ENCODE assay signal across 35 cellular contexts in the genomic region with DNA sequence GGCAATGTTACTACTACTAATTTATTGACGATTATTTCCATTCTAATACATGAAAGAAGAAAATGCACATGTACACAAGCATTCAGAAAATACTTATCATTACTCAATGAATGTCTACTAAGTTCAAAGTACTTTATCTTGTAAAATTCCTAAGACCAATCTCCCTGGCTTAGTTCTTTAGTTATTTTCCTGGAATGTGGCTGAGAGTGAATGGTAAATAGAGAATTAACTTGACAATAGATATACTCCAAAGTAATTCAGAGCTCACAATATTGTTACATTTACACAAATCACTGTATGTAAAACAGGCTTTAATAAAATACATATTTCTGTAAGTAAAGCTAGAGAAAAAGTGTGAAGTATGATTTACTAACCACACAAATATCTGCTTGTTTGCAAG.
"Had no signal": no experiment of that assay in that cellular context is flagged by ENCODE, and none has a peak within 500 bp of the region (broad histone marks: within the 10 kb centered on the region; RNA-seq: fewer than 3 reads in every experiment).

No MANE protein-coding gene starts in this region.

- H3K9me3 ChIP-seq: ascending aorta, body of pancreas, breast epithelium, MG63, Peyer's patch, SJSA1, SK-N-SH had no signal

- H3K9ac ChIP-seq: SK-N-SH had no signal

- H3K27me3 ChIP-seq: ascending aorta, body of pancreas, breast epithelium, MG63, Peyer's patch, SJSA1 had no signal

- H3K27ac Mint-ChIP-seq: activated CD8-positive, alpha-beta T cell treated with anti-CD3 and anti-CD28 coated beads, Interleukin-2, amount 10 ng/mL, durations not matched to agents 7 days and 5 days; activated naive CD4-positive, alpha-beta T cell treated with anti-CD3 and anti-CD28 coated beads, Interleukin-2, amount 50 U/mL, for 24 hours; activated naive CD8-positive, alpha-beta T cell treated with anti-CD3 and anti-CD28 coated beads, Interleukin-2, amount 10 ng/mL, durations not matched to agents 7 days and 5 days; activated T-helper 2 cell treated with anti-CD3 and anti-CD28 coated beads, Interferon-gamma antibody, Interleukin-2, Interleukin-4, amounts not matched to agents 10 μg/mL and 5 μg/mL and 100 μg/mL, durations not matched to agents 14 hours and 24 hours and 36 hours had no signal

- H3K4me1 Mint-ChIP-seq: activated CD4-positive, alpha-beta T cell treated with anti-CD3 and anti-CD28 coated beads, Interleukin-2, amount 10 ng/mL, durations not matched to agents 7 days and 5 days; activated naive CD4-positive, alpha-beta T cell treated with anti-CD3 and anti-CD28 coated beads, Interleukin-2, amount 50 U/mL, for 24 hours; activated naive CD8-positive, alpha-beta T cell treated with anti-CD3 and anti-CD28 coated beads, Interleukin-2, amount 10 ng/mL, durations not matched to agents 7 days and 5 days had no signal

- FAIRE-seq: TTC549 had no signal

- H3K4me3 Mint-ChIP-seq: activated CD4-positive, alpha-beta T cell treated with anti-CD3 and anti-CD28 coated beads for 36 hours; activated CD4-positive, alpha-beta T cell treated with anti-CD3 and anti-CD28 coated beads, Interleukin-2, amount 10 ng/mL, durations not matched to agents 7 days and 5 days; activated CD8-positive, alpha-beta T cell treated with anti-CD3 and anti-CD28 coated beads, Interleukin-2, amount 10 ng/mL, durations not matched to agents 7 days and 5 days; activated naive CD4-positive, alpha-beta T cell treated with anti-CD3 and anti-CD28 coated beads, Interleukin-2, amount 50 U/mL, for 24 hours; activated naive CD8-positive, alpha-beta T cell treated with anti-CD3 and anti-CD28 coated beads, Interleukin-2, amount 10 ng/mL, durations not matched to agents 7 days and 5 days; activated T-cell treated with anti-CD3 and anti-CD28 coated beads, Interleukin-2, amount 50 U/mL, for 24 hours; T-helper 1 cell treated with Interleukin-12 subunit alpha and Interleukin-12 subunit beta and Interleukin-4 antibody, amounts not matched to agents 30 μg/mL and 1 μg/mL, for 36 hours; T-helper 2 cell treated with Interferon-gamma antibody and Interleukin-4, amounts not matched to agents 5 μg/mL and 100 μg/mL, for 36 hours had no signal

- H3K4me3 ChIP-seq: ascending aorta, body of pancreas, breast epithelium, MG63, Peyer's patch, SJSA1 had no signal

- H3K4me2 ChIP-seq: SK-N-SH had no signal

- H3K4me1 ChIP-seq: ascending aorta, body of pancreas, breast epithelium, Peyer's patch, SJSA1 had no signal

- H3K27me3 Mint-ChIP-seq: activated CD4-positive, alpha-beta T cell treated with anti-CD3 and anti-CD28 coated beads for 36 hours; activated CD4-positive, alpha-beta T cell treated with anti-CD3 and anti-CD28 coated beads, Interleukin-2, amount 10 ng/mL, durations not matched to agents 7 days and 5 days; activated naive CD4-positive, alpha-beta T cell treated with anti-CD3 and anti-CD28 coated beads, Interleukin-2, amount 50 U/mL, for 24 hours; activated naive CD8-positive, alpha-beta T cell treated with anti-CD3 and anti-CD28 coated beads, Interleukin-2, amount 10 ng/mL, durations not matched to agents 7 days and 5 days; activated T-cell treated with anti-CD3 and anti-CD28 coated beads, Interleukin-2, amount 50 U/mL, for 24 hours had no signal

- DNase-seq: activated CD4-positive, alpha-beta T cell treated with anti-CD3 and anti-CD28 coated beads for 36 hours; activated CD4-positive, alpha-beta T cell treated with anti-CD3 and anti-CD28 coated beads, Interleukin-2, amount 10 ng/mL, durations not matched to agents 7 days and 5 days; activated CD4-positive, alpha-beta T cell treated with anti-CD3 and anti-CD28 coated beads, Interleukin-2, amount 50 U/mL, for 48 hours; activated CD8-positive, alpha-beta T cell treated with anti-CD3 and anti-CD28 coated beads, Interleukin-2, amount 10 ng/mL, durations not matched to agents 7 days and 5 days; activated gamma-delta T cell; activated naive CD4-positive, alpha-beta T cell treated with Interleukin-2 at 50 U/mL for 16 hours; activated naive CD8-positive, alpha-beta T cell treated with anti-CD3 and anti-CD28 coated beads, Interleukin-2, amount 10 ng/mL, durations not matched to agents 7 days and 5 days; activated T-cell treated with anti-CD3 and anti-CD28 coated beads, Interleukin-2, amount 50 U/mL, for 24 hours; amygdala; body of pancreas; Kasumi-1; MG63; NCI-H1048; NCI-H1105 treated with DMSO at 0.1 percent for 48 hours; NCI-H1436; NCI-H1694; NCI-H1930; NCI-H2081 treated with DMSO at 0.1 percent for 48 hours; NCI-H226; NCI-H446 treated with DMSO at 0.1 percent for 48 hours; NCI-H524; NCI-H69; NCI-H82; Peyer's patch; RPMI8226; SHP77 treated with DMSO at 0.1 percent for 48 hours; SK-N-SH had no signal

- H3K27ac ChIP-seq: ascending aorta, body of pancreas, breast epithelium, Peyer's patch, SJSA1 had no signal

- H3K9me3 Mint-ChIP-seq: activated CD4-positive, alpha-beta T cell treated with anti-CD3 and anti-CD28 coated beads, Interleukin-2, amount 10 ng/mL, durations not matched to agents 7 days and 5 days; activated naive CD4-positive, alpha-beta T cell treated with anti-CD3 and anti-CD28 coated beads, Interleukin-2, amount 50 U/mL, for 24 hours; activated naive CD8-positive, alpha-beta T cell treated with anti-CD3 and anti-CD28 coated beads, Interleukin-2, amount 10 ng/mL, durations not matched to agents 7 days and 5 days; activated T-cell treated with anti-CD3 and anti-CD28 coated beads, Interleukin-2, amount 50 U/mL, for 24 hours; activated T-helper 2 cell treated with anti-CD3 and anti-CD28 coated beads, Interferon-gamma antibody, Interleukin-2, Interleukin-4, amounts not matched to agents 10 μg/mL and 5 μg/mL and 100 μg/mL, durations not matched to agents 14 hours and 24 hours and 36 hours; T-helper 1 cell treated with Interleukin-12 subunit alpha and Interleukin-12 subunit beta and Interleukin-4 antibody, amounts not matched to agents 30 μg/mL and 1 μg/mL, for 36 hours; T-helper 2 cell treated with Interferon-gamma antibody and Interleukin-4, amounts not matched to agents 5 μg/mL and 100 μg/mL, for 36 hours had no signal

- H3K36me3 ChIP-seq: breast epithelium had no signal
